Comparison of ENCODE assay signal across 22 cellular contexts in genomic region chr12:43578782-43579181, GRCh38. TPM values are rescaled to one million over a fixed set of nuclear protein-coding genes. Genes with fewer than 3 reads are reported as not detected.
DNase-seq lines count a peak whose midpoint lies in the region; FAIRE-seq and TF ChIP-seq lines count a peak whose summit lies in the region.
"Had no signal": no experiment of that assay in that cellular context is flagged by ENCODE, and none has a peak within 500 bp of the region (broad histone marks: within the 10 kb centered on the region; RNA-seq: fewer than 3 reads in every experiment).

No MANE protein-coding gene starts in this region.

- H3K79me2 ChIP-seq in ACC112 (ENCODE audit: control insufficient read depth, insufficient read depth, low read length, unreplicated experiment), result no peaks in the 10 kb centered on the region

- no peak overlapping the region for H3K27ac ChIP-seq in ACC112 (ENCODE audit: low read depth, low read length)
- H3K27ac ChIP-seq: heart left ventricle, KMS-11 had no signal

- no peaks in the 10 kb centered on the region for H3K36me3 ChIP-seq in ACC112 (ENCODE audit: insufficient read depth, low read length)
- H3K36me3 ChIP-seq: heart left ventricle had no signal

- peak overlapping the region; percentile 19 for H3K4me3 Mint-ChIP-seq in mesothelial cell of epicardium
- H3K4me3 Mint-ChIP-seq: CD4-positive, alpha-beta T cell had no signal

- H3K27me3 ChIP-seq in ACC112 (ENCODE audit: insufficient read depth, low read length), result peaks cover 49% of the 10 kb centered on the region

- peaks cover 30% of the 10 kb centered on the region for H3K4me1 Mint-ChIP-seq in mesothelial cell of epicardium

- TF ChIP-seq POLR2A in GM12891 (IDR thresholded peaks at IDR 0.05; ENCODE audit: low read depth, low read length), result no peak

- peak overlapping the region; percentile 47; the same call in 1 of the 2 replicates for H3K4me3 ChIP-seq in ACC112 (ENCODE audit: low read depth, low read length)
- H3K4me3 ChIP-seq: heart left ventricle had no signal

- H3K27ac Mint-ChIP-seq in mesothelial cell of epicardium, result peak overlapping the region; percentile 83
- H3K27ac Mint-ChIP-seq: CD4-positive, alpha-beta T cell; progenitor cell of endocrine pancreas had no signal

- peaks cover 8% of the 10 kb centered on the region for H3K9me3 Mint-ChIP-seq in mesothelial cell of epicardium
- H3K9me3 Mint-ChIP-seq: CD4-positive, alpha-beta T cell had no signal

- peaks cover 9% of the 10 kb centered on the region for H3K27me3 Mint-ChIP-seq in mesothelial cell of epicardium (ENCODE audit: low read depth)

- FAIRE-seq in GM12891 (lab: Jason Lieb, UNC), result no peak
- FAIRE-seq: A204.1 had no signal

- H3K36me3 Mint-ChIP-seq in mesothelial cell of epicardium, result no peaks in the 10 kb centered on the region

- DNase-seq in HS-27A (ENCODE audit: low read depth), result peak; percentile 51
- peak; percentile 66 for DNase-seq in dedifferentiated amniotic fluid mesenchymal stem cell (ENCODE audit: extremely low spot score)
- DNase-seq in mesothelial cell of epicardium (ENCODE audit: low spot score in 2 of 2, unreplicated experiment in 2 of 2), result no peak
- DNase-seq in UCSD-AML1 (lab: John Stamatoyannopoulos, UW; ENCODE audit: unreplicated experiment), result no peak
- no peak for DNase-seq in iPS-NIHi7 (ENCODE audit: extremely low spot score)
- no peak for DNase-seq in GM12891 (ENCODE audit: insufficient read length, low spot score)
- no peak for DNase-seq in NAMALWA (ENCODE audit: low spot score)
- DNase-seq: amniotic stem cell; CD4-positive, alpha-beta T cell; DMS79 treated with DMSO at 0.1 percent for 48 hours; erythroblast; heart left ventricle; NCI-H1436; NCI-H510A; SHP77; stimulated activated naive CD8-positive, alpha-beta T cell treated with anti-CD3 and anti-CD28 coated beads, Interleukin-15, Interleukin-2, amounts not matched to agents 100 U/mL and 50 U/mL, for 24 hours; T-helper 2 cell had no signal

- TF ChIP-seq CTCF in mesothelial cell of epicardium (IDR thresholded peaks at IDR 0.05; ENCODE audit: unreplicated experiment), result no peak

- H2AFZ ChIP-seq in ACC112 (ENCODE audit: low read length, unreplicated experiment), result no peak overlapping the region

- no peaks in the 10 kb centered on the region for H3K4me1 ChIP-seq in ACC112 (ENCODE audit: control insufficient read depth, insufficient read depth, low read length, unreplicated experiment)
- H3K4me1 ChIP-seq: heart left ventricle had no signal

TF ChIP-seq in GM12891, 5 proteins besides CTCF, POLR2A, EP300 and RAD21:
- no peak for TF ChIP-seq POLR2AphosphoS5 (IDR thresholded peaks at IDR 0.05; ENCODE audit: low read depth, low read length)
- no peak for TF ChIP-seq POU2F2 (IDR thresholded peaks at IDR 0.05; ENCODE audit: low read depth, low read length)
- TF ChIP-seq PAX5 (IDR thresholded peaks at IDR 0.05; ENCODE audit: insufficient read depth, low read length, severe bottlenecking), result no peak
- no peak for TF ChIP-seq TAF1 (IDR thresholded peaks at IDR 0.05; ENCODE audit: low read depth, low read length)
- no peak for TF ChIP-seq SPI1 (IDR thresholded peaks at IDR 0.05; ENCODE audit: low read depth, low read length)

RNA-seq across cellular contexts. Expression of gene ADAMTS20, which starts 26.8 kb away (rescaled TPM):
- 1.6 to 2.1 TPM (median 2.1 TPM) in 3 replicates for total RNA-seq in mesothelial cell of epicardium
- polyA plus RNA-seq in GM12891 (2012; ENCODE audit: low read depth, missing spikeins), result not detected
- total RNA-seq: CD4-positive, alpha-beta T cell had no signal
- polyA plus RNA-seq: heart left ventricle, urinary bladder had no signal

Comparison
In these comparisons a context has a peak if more than half of its experiments do, and no peak if none do; other contexts are left out.
1. DNase-seq: peak in HS-27A (single experiment) and dedifferentiated amniotic fluid mesenchymal stem cell (single experiment); none in mesothelial cell of epicardium (0 of 2), UCSD-AML1 (single experiment), iPS-NIHi7 (single experiment), GM12891 (single experiment) and NAMALWA (single experiment).